Comparison of ENCODE assay signal across 9 cellular contexts in genomic region chr2:238895901-238896600, GRCh38. TPM values are rescaled to one million over a fixed set of nuclear protein-coding genes. Genes with fewer than 3 reads are reported as not detected.
DNase-seq lines count a peak whose midpoint lies in the region; ATAC-seq, FAIRE-seq and TF ChIP-seq lines count a peak whose summit lies in the region.
"Had no signal": no experiment of that assay in that cellular context is flagged by ENCODE, and none has a peak within 500 bp of the region (broad histone marks: within the 10 kb centered on the region; RNA-seq: fewer than 3 reads in every experiment).

No MANE protein-coding gene starts in this region.

- no peaks in the 10 kb centered on the region for H3K9me3 Mint-ChIP-seq in glutamatergic neuron (ENCODE audit: unreplicated experiment)
- H3K9me3 Mint-ChIP-seq in activated CD4-positive, alpha-beta memory T cell treated with anti-CD3 and anti-CD28 coated beads for 36 hours = no peaks in the 10 kb centered on the region

- H3K4me1 ChIP-seq in heart right ventricle (peaks cover 0 to 25% (median 16%) of the 10 kb centered on the region in 9 donors), pancreas (no peaks in the 10 kb centered on the region)

- no peak overlapping the region for H3K4me3 Mint-ChIP-seq in glutamatergic neuron (ENCODE audit: unreplicated experiment)
- no peak overlapping the region for H3K4me3 Mint-ChIP-seq in activated CD4-positive, alpha-beta memory T cell treated with anti-CD3 and anti-CD28 coated beads for 36 hours

- DNase-seq in BJ (ENCODE audit: low read depth) = peak; percentile 94
- peak; percentile 51 for DNase-seq in SW480 (ENCODE audit: low spot score)
- peak; percentile 41 to 71 for DNase-seq in heart right ventricle
- DNase-seq in pancreas = peak in 2 of 6 donors; percentile 16 to 21
- DNase-seq in NCI-H2107 treated with DMSO at 0.1 percent for 48 hours (lab: John Stamatoyannopoulos, UW; ENCODE audit: unreplicated experiment) = no peak
- DNase-seq in glutamatergic neuron = no peak
- DNase-seq in NCI-H1436 treated with DMSO at 0.1 percent for 48 hours (lab: John Stamatoyannopoulos, UW) = no peak
- no peak for DNase-seq in activated CD4-positive, alpha-beta memory T cell treated with anti-CD3 and anti-CD28 coated beads for 36 hours

- H3K4me1 Mint-ChIP-seq in glutamatergic neuron (ENCODE audit: low read depth, unreplicated experiment) = peaks cover 1% of the 10 kb centered on the region
- no peaks in the 10 kb centered on the region for H3K4me1 Mint-ChIP-seq in activated CD4-positive, alpha-beta memory T cell treated with anti-CD3 and anti-CD28 coated beads for 36 hours (ENCODE audit: low read depth)

- H3K36me3 ChIP-seq in BJ (ENCODE audit: control insufficient read depth, insufficient read depth, low read length) = peaks cover 29% of the 10 kb centered on the region
- no peaks in the 10 kb centered on the region for H3K36me3 ChIP-seq in heart right ventricle
- no peaks in the 10 kb centered on the region for H3K36me3 ChIP-seq in pancreas

- peak overlapping the region in 1 of 10 donors; percentile 16 for H3K27ac ChIP-seq in heart right ventricle
- H3K27ac ChIP-seq in pancreas = no peak overlapping the region

- WGBS in heart right ventricle, 2 donors = 25 to 29% methylated on average over 27 of the region's 27 CpGs
- 22 to 30% methylated on average over 27 of the region's 27 CpGs for WGBS in pancreas, 2 donors

- FAIRE-seq in pancreas (lab: Jason Lieb, UNC) = no peak
- FAIRE-seq: TTC549 had no signal

- TF ChIP-seq CTCF in BJ (IDR thresholded peaks at IDR 0.05; ENCODE audit: insufficient read depth, low read depth, low read length) (no peak), heart right ventricle (IDR thresholded peaks at IDR 0.05) (no peak), pancreas (IDR thresholded peaks at IDR 0.05) (no peak), glutamatergic neuron (IDR thresholded peaks at IDR 0.05; ENCODE audit: partially characterized antibody, unreplicated experiment) (no peak)

- no peaks in the 10 kb centered on the region for H3K27me3 ChIP-seq in BJ (ENCODE audit: control insufficient read depth, insufficient read depth, low read length)
- H3K27me3 ChIP-seq in heart right ventricle = peaks cover 0 to 40% (median 1%) of the 10 kb centered on the region in 7 donors
- H3K27me3 ChIP-seq in pancreas = no peaks in the 10 kb centered on the region

- peaks cover under 1% of the 10 kb centered on the region for H3K36me3 Mint-ChIP-seq in glutamatergic neuron (ENCODE audit: unreplicated experiment)
- no peaks in the 10 kb centered on the region for H3K36me3 Mint-ChIP-seq in activated CD4-positive, alpha-beta memory T cell treated with anti-CD3 and anti-CD28 coated beads for 36 hours

- intact Hi-C loops in heart right ventricle (cut with DNase I) (no loop called here), pancreas (cut with DNase I) (no loop called here)
- intact Hi-C loops in activated CD4-positive, alpha-beta memory T cell treated with anti-CD3 and anti-CD28 coated beads for 36 hours (cut with micrococcal nuclease) = no loop called here

- CTCF ChIA-PET in BJ (lab: Yijun Ruan, JAX) = interaction anchor here (0.7 to 1.5 kb wide), 4 partner anchors 8 to 75 kb away, joined by 3 read pairs; no protein-coding TSS in a partner anchor
- CTCF ChIA-PET in activated CD4-positive, alpha-beta memory T cell treated with anti-CD3 and anti-CD28 coated beads for 36 hours (lab: Charles Lee) = interaction anchor here (0.6 kb wide), 1 partner anchor 275 kb away, joined by 3 read pairs; no protein-coding TSS in a partner anchor

- H3K9me3 ChIP-seq in heart right ventricle (no peaks in the 10 kb centered on the region), pancreas (no peaks in the 10 kb centered on the region)

- H3K27ac Mint-ChIP-seq in glutamatergic neuron (ENCODE audit: unreplicated experiment) = no peak overlapping the region
- H3K27ac Mint-ChIP-seq in activated CD4-positive, alpha-beta memory T cell treated with anti-CD3 and anti-CD28 coated beads for 36 hours = no peak overlapping the region

- ATAC-seq in heart right ventricle = peak; percentile 51 to 83 (median 68)
- ATAC-seq in pancreas = peak; percentile 28 to 65 (median 45)

- no peak overlapping the region for H3K4me3 ChIP-seq in BJ (ENCODE audit: low read depth, low read length)
- H3K4me3 ChIP-seq in heart right ventricle = peak overlapping the region in 1 of 10 donors; percentile 22
- H3K4me3 ChIP-seq in pancreas = no peak overlapping the region

- POLR2A ChIA-PET in BJ (lab: Charles Lee) = no interaction called here
- POLR2A ChIA-PET in activated CD4-positive, alpha-beta memory T cell treated with anti-CD3 and anti-CD28 coated beads for 36 hours (lab: Charles Lee) = no interaction called here

- H3K27me3 Mint-ChIP-seq in glutamatergic neuron (ENCODE audit: unreplicated experiment) = no peaks in the 10 kb centered on the region
- peaks cover 8% of the 10 kb centered on the region for H3K27me3 Mint-ChIP-seq in activated CD4-positive, alpha-beta memory T cell treated with anti-CD3 and anti-CD28 coated beads for 36 hours

RNA-seq across cellular contexts. Expression of gene TWIST2, which starts 48.2 kb away (rescaled TPM):
- polyA plus RNA-seq in BJ (2011; rRNA removed) = 110 and 127 TPM in 2 replicates
- 77.4 and 88.7 TPM in 2 replicates for polyA minus RNA-seq in BJ (2011; rRNA and poly(A)+ RNA removed)
- 1 to 10 TPM in 5 of 10 donors, under 1 TPM in 5; 0.19 to 3.2 (median 0.87) TPM for total RNA-seq in heart right ventricle
- polyA plus RNA-seq in heart right ventricle = 1 to 10 TPM; 2.7 to 3.5 TPM
- total RNA-seq in pancreas = 1 to 10 TPM in 2 of 6 donors, under 1 TPM in 4; 0.31 to 1.9 (median 0.67) TPM
- 1 to 10 TPM; 2.5 to 3.0 TPM for polyA plus RNA-seq in pancreas
- total RNA-seq in glutamatergic neuron (ENCODE audit: unreplicated experiment) = not detected
- total RNA-seq in activated CD4-positive, alpha-beta memory T cell treated with anti-CD3 and anti-CD28 coated beads for 36 hours = not detected

Comparison
In these comparisons a context has a peak if more than half of its experiments do, and no peak if none do; other contexts are left out.
1. DNase-seq: peak in BJ (single experiment), SW480 (single experiment) and heart right ventricle (2 of 2); none in NCI-H2107 treated with DMSO at 0.1 percent for 48 hours (single experiment), glutamatergic neuron (single experiment), NCI-H1436 treated with DMSO at 0.1 percent for 48 hours (single experiment) and activated CD4-positive, alpha-beta memory T cell treated with anti-CD3 and anti-CD28 coated beads for 36 hours (single experiment).